Comparison of ENCODE assay signal across 16 cellular contexts in genomic region chr1:10773851-10774614, GRCh38.
"Had no signal": no experiment of that assay in that cellular context is flagged by ENCODE, and none has a peak within 500 bp of the region (broad histone marks: within the 10 kb centered on the region; RNA-seq: fewer than 3 reads in every experiment).

No MANE protein-coding gene starts in this region.

- H3K4me3 ChIP-seq: gastroesophageal sphincter, mucosa of descending colon, upper lobe of right lung had no signal

- H3K27me3 ChIP-seq: gastroesophageal sphincter, upper lobe of right lung had no signal

- H3K9me3 ChIP-seq: gastroesophageal sphincter, mucosa of descending colon, upper lobe of right lung had no signal

- H3K27ac ChIP-seq: gastroesophageal sphincter, upper lobe of right lung had no signal

- FAIRE-seq: endothelial cell of umbilical vein, TTC549 had no signal

- ATAC-seq: activated CD4-positive, CD25-positive, alpha-beta regulatory T cell treated with anti-CD3 and anti-CD28 coated beads, Interleukin-2, amount 50 U/mL, for 24 hours; activated CD8-positive, alpha-beta memory T cell treated with anti-CD3 and anti-CD28 coated beads, Interleukin-2, amount 10 ng/mL, durations not matched to agents 7 days and 5 days; activated T-cell treated with anti-CD3 and anti-CD28 coated beads, Interleukin-2, amount 50 U/mL, for 4 hours; gastroesophageal sphincter; upper lobe of right lung had no signal

- H3K36me3 ChIP-seq: gastroesophageal sphincter, upper lobe of right lung had no signal

- DNase-seq: activated CD8-positive, alpha-beta memory T cell treated with anti-CD3 and anti-CD28 coated beads, Interleukin-2, amount 10 ng/mL, durations not matched to agents 7 days and 5 days; activated effector memory CD4-positive, alpha-beta T cell treated with anti-CD3 and anti-CD28 coated beads, Interleukin-2, amount 50 U/mL, for 16 hours; activated T-cell treated with anti-CD3 and anti-CD28 coated beads, Interleukin-2, amount 50 U/mL, for 4 hours; amygdala; hippocampal formation; nephron progenitor cell; SIG-M5; stimulated activated CD4-positive, alpha-beta T cell treated with anti-CD3 and anti-CD28 coated beads, Interleukin-1b, Interleukin-23, amount 100 ng/mL, for 48 hours; stimulated activated naive CD4-positive, alpha-beta T cell treated with Interleukin-2 at 50 U/mL for 16 hours; T-helper 2 cell; upper lobe of right lung had no signal

- H3K4me1 ChIP-seq: upper lobe of right lung had no signal
